Comparison of ENCODE assay signal across 10 cellular contexts in genomic region chr6:169803291-169803811, GRCh38. TPM values are rescaled to one million over a fixed set of nuclear protein-coding genes. Genes with fewer than 3 reads are reported as not detected.
DNase-seq lines count a peak whose midpoint lies in the region; ATAC-seq and TF ChIP-seq lines count a peak whose summit lies in the region.
"Had no signal": no experiment of that assay in that cellular context is flagged by ENCODE, and none has a peak within 500 bp of the region (broad histone marks: within the 10 kb centered on the region; RNA-seq: fewer than 3 reads in every experiment).

No MANE protein-coding gene starts in this region.

- H3K27me3 Mint-ChIP-seq in natural killer cell (ENCODE audit: low read depth in 2 of 2): peaks cover 35 to 47% of the 10 kb centered on the region in 2 donors

- CTCF ChIA-PET in HEK293T (lab: Yijun Ruan, JAX): interaction anchor here (1.2 to 6.6 kb wide), 2 partner anchors 9 to 28 kb away, joined by 5 to 31 read pairs; no protein-coding TSS in a partner anchor

- peaks cover 10 to 12% of the 10 kb centered on the region in 2 donors for H3K9me3 Mint-ChIP-seq in natural killer cell

- H3K36me3 Mint-ChIP-seq in natural killer cell: peaks cover 7% of the 10 kb centered on the region

- intact Hi-C loops in natural killer cell (cut with micrococcal nuclease): no loop called here

- TF ChIP-seq CTCF in natural killer cell (IDR thresholded peaks at IDR 0.05): no peak

- DNase-seq in RPMI8226 (peak; percentile 37), natural killer cell (no peak), DMS53 (lab: John Stamatoyannopoulos, UW) (no peak), GM19238 (ENCODE audit: insufficient read length, low spot score) (no peak), HEK293T (ENCODE audit: extremely low spot score) (no peak)
- DNase-seq: NCI-H1105 treated with DMSO at 0.1 percent for 48 hours, SHP77, upper lobe of left lung had no signal

- H3K27ac Mint-ChIP-seq in natural killer cell: peak overlapping the region; percentile 72 to 87

- POLR2A ChIA-PET in HEK293T (lab: Yijun Ruan, JAX): interaction anchor here (0.8 to 3.3 kb wide), 5 partner anchors 10 to 487 kb away, joined by 3 to 16 read pairs (median 6); partner anchors contain the start of genes C6orf120, DYNLT2, ERMARD and WDR27

- peak overlapping the region; percentile 33 for H3K4me3 Mint-ChIP-seq in natural killer cell

- peaks cover 54 to 57% of the 10 kb centered on the region in 2 donors for H3K4me1 Mint-ChIP-seq in natural killer cell

- ATAC-seq in GM18517 (IDR thresholded peaks at IDR 0.05; ENCODE audit: unreplicated experiment) (peak; percentile 50), HG02870 (IDR thresholded peaks at IDR 0.05; ENCODE audit: unreplicated experiment) (peak; percentile 70), natural killer cell (peak; percentile 1 to 9 (median 8))

TF ChIP-seq in HEK293T, 16 proteins besides CTCF, POLR2A, EP300 and RAD21:
- no peak for TF ChIP-seq BHLHE40 (IDR thresholded peaks at IDR 0.05; ENCODE audit: borderline replicate concordance)

RNA-seq across cellular contexts. Expression of gene ERMARD, which starts 51.9 kb away (rescaled TPM):
- 10 to 100 TPM; 33.9 to 42.2 (median 36.4) TPM for total RNA-seq in natural killer cell

RNA-seq across cellular contexts. Expression of gene DYNLT2, which starts 52.0 kb away (rescaled TPM):
- 1 to 10 TPM; 4.0 to 6.8 (median 5.3) TPM for total RNA-seq in natural killer cell

Comparison
In these comparisons a context has a peak if more than half of its experiments do, and no peak if none do; other contexts are left out.
1. ATAC-seq: peak in every context shown above with its lines; median percentile 70 in HG02870; 50 in GM18517; 8 in natural killer cell.